Comparison of ENCODE assay signal across 14 cellular contexts in genomic region chr6:34583461-34583860, GRCh38. TPM values are rescaled to one million over a fixed set of nuclear protein-coding genes. Genes with fewer than 3 reads are reported as not detected.
A peak's percentile ranks its signal among the peaks of the same experiment; 100 is the strongest.
DNase-seq lines count a peak whose midpoint lies in the region; ATAC-seq, FAIRE-seq and TF ChIP-seq lines count a peak whose summit lies in the region.
"Had no signal": no experiment of that assay in that cellular context is flagged by ENCODE, and none has a peak within 500 bp of the region (broad histone marks: within the 10 kb centered on the region; RNA-seq: fewer than 3 reads in every experiment).

No MANE protein-coding gene starts in this region.

- no peaks in the 10 kb centered on the region for H3K36me3 Mint-ChIP-seq in nephron progenitor cell (ENCODE audit: low read depth)
- H3K36me3 Mint-ChIP-seq in progenitor cell of endocrine pancreas (ENCODE audit: insufficient read depth): no peaks in the 10 kb centered on the region

- no peaks in the 10 kb centered on the region for H3K36me3 ChIP-seq in OCI-LY3 (replicated peaks; ENCODE audit: low read depth, low read length)
- H3K36me3 ChIP-seq in brain microvascular endothelial cell (replicated peaks): no peaks in the 10 kb centered on the region
- H3K36me3 ChIP-seq: prostate gland had no signal

- no peak overlapping the region for H3K27ac ChIP-seq in OCI-LY3 (ENCODE audit: low read length)
- no peak overlapping the region for H3K27ac ChIP-seq in brain microvascular endothelial cell
- H3K27ac ChIP-seq: PC-9, prostate gland had no signal

- no peak overlapping the region for H3K4me3 Mint-ChIP-seq in nephron progenitor cell
- H3K4me3 Mint-ChIP-seq in progenitor cell of endocrine pancreas (ENCODE audit: low read depth): no peak overlapping the region

- no peak for DNase-seq in GM10266 (ENCODE audit: extremely low spot score)
- no peak for DNase-seq in brain microvascular endothelial cell
- no peak for DNase-seq in nephron progenitor cell
- no peak for DNase-seq in GM12892 (ENCODE audit: insufficient read length)
- DNase-seq in progenitor cell of endocrine pancreas (ENCODE audit: low spot score, unreplicated experiment): no peak
- DNase-seq: mesenchymal stem cell, PC-9 had no signal

- H3K9me3 ChIP-seq in OCI-LY3 (ENCODE audit: insufficient read depth, low read length): no peaks in the 10 kb centered on the region
- H3K9me3 ChIP-seq: prostate gland had no signal

- TF ChIP-seq POLR2A in GM12892 (IDR thresholded peaks at IDR 0.05; ENCODE audit: low read depth, low read length): no peak

- H3K27me3 Mint-ChIP-seq in nephron progenitor cell (ENCODE audit: low read depth, poor library complexity): peaks cover under 1% of the 10 kb centered on the region
- H3K27me3 Mint-ChIP-seq in progenitor cell of endocrine pancreas: no peaks in the 10 kb centered on the region

- H3K9me3 Mint-ChIP-seq in nephron progenitor cell: no peaks in the 10 kb centered on the region
- no peaks in the 10 kb centered on the region for H3K9me3 Mint-ChIP-seq in progenitor cell of endocrine pancreas (ENCODE audit: low read depth)

- H3K27me3 ChIP-seq in OCI-LY3 (ENCODE audit: low read depth, low read length): no peaks in the 10 kb centered on the region
- no peaks in the 10 kb centered on the region for H3K27me3 ChIP-seq in brain microvascular endothelial cell (replicated peaks)

- FAIRE-seq in GM12892 (lab: Jason Lieb, UNC): no peak
- FAIRE-seq: astrocyte, endometrium had no signal

- no peaks in the 10 kb centered on the region for H3K79me2 ChIP-seq in OCI-LY3 (ENCODE audit: low read length)

- H4K20me1 ChIP-seq in OCI-LY3 (ENCODE audit: insufficient read depth, low read length): peaks cover 3% of the 10 kb centered on the region; the same call in 1 of the 2 replicates

- peaks cover 64% of the 10 kb centered on the region for H3K4me1 Mint-ChIP-seq in nephron progenitor cell
- H3K4me1 Mint-ChIP-seq in progenitor cell of endocrine pancreas (ENCODE audit: low read depth): peaks cover 3% of the 10 kb centered on the region

- in situ Hi-C loops in brain microvascular endothelial cell (cut with HindIII; ENCODE audit: low pct_ligation_motif_present, low sequenced_read_pairs): no loop called here

- TF ChIP-seq CTCF in GM10266 (IDR thresholded peaks at IDR 0.05; ENCODE audit: control insufficient read depth, insufficient read depth, low read depth, missing control alignments) (peak; percentile 8), OCI-LY3 (IDR thresholded peaks at IDR 0.05; ENCODE audit: low read depth, low read length) (peak; percentile 39; the same call in 1 of the 2 replicates), brain microvascular endothelial cell (IDR thresholded peaks at IDR 0.05; ENCODE audit: low read depth, low read length, missing control alignments) (peak; percentile 47), nephron progenitor cell (IDR thresholded peaks at IDR 0.05) (no peak), progenitor cell of endocrine pancreas (IDR thresholded peaks at IDR 0.05; ENCODE audit: unreplicated experiment) (no peak)

- H3K4me1 ChIP-seq in OCI-LY3 (ENCODE audit: low read length): no peaks in the 10 kb centered on the region
- H3K4me1 ChIP-seq: prostate gland had no signal

- no peak overlapping the region for H3K4me3 ChIP-seq in OCI-LY3 (ENCODE audit: low read length)
- no peak overlapping the region for H3K4me3 ChIP-seq in brain microvascular endothelial cell (ENCODE audit: low read depth, low read length)
- H3K4me3 ChIP-seq: PC-9, prostate gland had no signal

- H3K9ac ChIP-seq in OCI-LY3 (ENCODE audit: low read length): no peak overlapping the region

- H3K4me2 ChIP-seq in OCI-LY3 (ENCODE audit: low read length): no peak overlapping the region
- H3K4me2 ChIP-seq: PC-9 had no signal

- no peak overlapping the region for H2AFZ ChIP-seq in OCI-LY3 (ENCODE audit: low read depth, low read length)
- H2AFZ ChIP-seq: PC-9 had no signal

- peak overlapping the region; percentile 77 for H3K27ac Mint-ChIP-seq in nephron progenitor cell
- H3K27ac Mint-ChIP-seq in progenitor cell of endocrine pancreas: no peak overlapping the region

- ATAC-seq in GM18858 (IDR thresholded peaks at IDR 0.05; ENCODE audit: unreplicated experiment): no peak
- ATAC-seq: HCT116 had no signal

RNA-seq across cellular contexts. Expression of gene SPDEF, which starts 27.3 kb away (rescaled TPM):
- polyA plus RNA-seq in GM12892 (2012; ENCODE audit: missing spikeins): not detected
- total RNA-seq in progenitor cell of endocrine pancreas: 0.62 and 0.65 TPM in 2 replicates
- total RNA-seq: T-helper 2 cell treated with Interferon-gamma antibody and Interleukin-4, amounts not matched to agents 100 ng/mL and 5 ng/mL, for 36 hours had no signal

Comparison
In these comparisons a context has a peak if more than half of its experiments do, and no peak if none do; other contexts are left out.
1. CTCF ChIP-seq: peak in GM10266 (single experiment), OCI-LY3 (single experiment) and brain microvascular endothelial cell (single experiment); none in nephron progenitor cell (single experiment) and progenitor cell of endocrine pancreas (single experiment).